ENCODE assay signal across 24 cellular contexts in genomic region chr7:138868711-138869110, GRCh38.
"Had no signal": no experiment of that assay in that cellular context is flagged by ENCODE, and none has a peak within 500 bp of the region (broad histone marks: within the 10 kb centered on the region; RNA-seq: fewer than 3 reads in every experiment).

No MANE protein-coding gene starts in this region.

- DNase-seq: dorsolateral prefrontal cortex; effector CD4-positive, alpha-beta T cell; foreskin fibroblast; gastrocnemius medialis; left ventricle myocardium superior; lower lobe of right lung; natural killer cell; nucleus accumbens; stimulated activated CD4-positive, alpha-beta T cell treated with anti-CD3 and anti-CD28 coated beads, Interleukin-12 subunit alpha, Interleukin-12 subunit beta, amount 100 ng/mL, for 4 hours; stimulated activated CD4-positive, alpha-beta T cell treated with anti-CD3 and anti-CD28 coated beads, Interleukin-1b, Interleukin-23, amount 100 ng/mL, for 48 hours; stimulated activated CD4-positive, alpha-beta T cell treated with anti-CD3 and anti-CD28 coated beads, Interleukin-4, amount 100 ng/mL, for 24 hours; transverse colon; upper lobe of right lung; uterus had no signal

- ATAC-seq: esophagus mucosa, gastrocnemius medialis, left ventricle myocardium superior, natural killer cell, sciatic nerve had no signal

- H3K9me3 ChIP-seq: gastrocnemius medialis, lower lobe of right lung, prostate gland, right atrium auricular region, suprapubic skin, transverse colon, upper lobe of right lung, uterus had no signal

- H3K4me1 Mint-ChIP-seq: neural crest cell; stimulated activated memory B cell treated with anti-CD40 and anti-IgM and Interleukin-4, amounts not matched to agents 10 μg/mL and 1 μg/mL and 100 μg/mL, for 72 hours had no signal

- H3K27me3 ChIP-seq: dorsolateral prefrontal cortex, gastrocnemius medialis, right atrium auricular region, suprapubic skin, transverse colon, upper lobe of right lung, uterus had no signal

- H3K27ac Mint-ChIP-seq: natural killer cell; stimulated activated memory B cell treated with anti-CD40 and anti-IgM and Interleukin-4, amounts not matched to agents 10 μg/mL and 1 μg/mL and 100 μg/mL, for 72 hours; stimulated activated naive CD8-positive, alpha-beta T cell treated with anti-CD3 and anti-CD28 coated beads, Interleukin-15, Interleukin-2, amounts not matched to agents 100 ng/mL and 50 ng/mL, for 24 hours had no signal

- H3K27ac ChIP-seq: dorsolateral prefrontal cortex, epithelial cell of prostate, gastrocnemius medialis, lower lobe of right lung, prostate gland, right atrium auricular region, suprapubic skin, transverse colon, upper lobe of right lung, uterus had no signal

- H3K4me2 ChIP-seq: smooth muscle cell had no signal

- H3K36me3 Mint-ChIP-seq: natural killer cell; stimulated activated memory B cell treated with anti-CD40 and anti-IgM and Interleukin-4, amounts not matched to agents 10 μg/mL and 1 μg/mL and 100 μg/mL, for 72 hours had no signal

- H3K9me3 Mint-ChIP-seq: natural killer cell; neural crest cell; stimulated activated memory B cell treated with anti-CD40 and anti-IgM and Interleukin-4, amounts not matched to agents 10 μg/mL and 1 μg/mL and 100 μg/mL, for 72 hours; stimulated activated naive CD8-positive, alpha-beta T cell treated with anti-CD3 and anti-CD28 coated beads, Interleukin-15, Interleukin-2, amounts not matched to agents 100 ng/mL and 50 ng/mL, for 24 hours had no signal

- H3K4me3 Mint-ChIP-seq: natural killer cell; neural crest cell; stimulated activated memory B cell treated with anti-CD40 and anti-IgM and Interleukin-4, amounts not matched to agents 10 μg/mL and 1 μg/mL and 100 μg/mL, for 72 hours; stimulated activated naive CD8-positive, alpha-beta T cell treated with anti-CD3 and anti-CD28 coated beads, Interleukin-15, Interleukin-2, amounts not matched to agents 100 ng/mL and 50 ng/mL, for 24 hours had no signal

- H3K27me3 Mint-ChIP-seq: stimulated activated naive CD8-positive, alpha-beta T cell treated with anti-CD3 and anti-CD28 coated beads, Interleukin-15, Interleukin-2, amounts not matched to agents 100 ng/mL and 50 ng/mL, for 24 hours had no signal

- H3K4me1 ChIP-seq: gastrocnemius medialis, lower lobe of right lung, prostate gland, right atrium auricular region, suprapubic skin, transverse colon, upper lobe of right lung, uterus had no signal
